9 cellular contexts compared by ENCODE assay signal in genomic region chr6:132898376-132898775, GRCh38.
"Had no signal": no experiment of that assay in that cellular context is flagged by ENCODE, and none has a peak within 500 bp of the region (broad histone marks: within the 10 kb centered on the region; RNA-seq: fewer than 3 reads in every experiment).

No MANE protein-coding gene starts in this region.

- H3K27ac ChIP-seq: KMS-11 had no signal

- H3K36me3 ChIP-seq: HAP-1 had no signal

- H3K27ac Mint-ChIP-seq: HFFc6 had no signal

- H3K9me3 ChIP-seq: HAP-1 had no signal

- H3K4me3 ChIP-seq: HAP-1 had no signal

- H3K9me3 Mint-ChIP-seq: HFFc6 had no signal

- H3K9ac ChIP-seq: KMS-11 had no signal

- ATAC-seq: HCT116 had no signal

- H3K4me2 ChIP-seq: KMS-11 had no signal

- H3K4me3 Mint-ChIP-seq: HFFc6 had no signal

- FAIRE-seq: HTR-8/SVneo had no signal

- DNase-seq: GOT3, H7, HFFc6, Karpas-422, KBM-7 had no signal
